ENCODE assay signal across 8 cellular contexts in genomic region chr12:40622246-40622838, GRCh38.
DNase-seq lines count a peak whose midpoint lies in the region; ATAC-seq, FAIRE-seq and TF ChIP-seq lines count a peak whose summit lies in the region.

No MANE protein-coding gene starts in this region.

- POLR2A ChIA-PET in MCF 10A (lab: Yijun Ruan, JAX), result no interaction called here

- H3K4me3 Mint-ChIP-seq in activated T-cell treated with anti-CD3 and anti-CD28 coated beads, Interleukin-2, amount 50 U/mL, for 72 hours, result no peak overlapping the region
- H3K4me3 Mint-ChIP-seq in MCF 10A (ENCODE audit: unreplicated experiment), result no peak overlapping the region

- CTCF ChIA-PET in MCF 10A (lab: Yijun Ruan, JAX), result interaction anchor here (0.6 to 2.6 kb wide), 12 partner anchors 7 to 699 kb away, joined by 3 to 25 read pairs (median 3); no protein-coding TSS in a partner anchor

- no peak overlapping the region for H3K4me2 ChIP-seq in keratinocyte (ENCODE audit: control insufficient read depth, extremely low read depth, insufficient read depth, low read depth, low read length)

- peak; percentile 66 for FAIRE-seq in keratinocyte (lab: Jason Lieb, UNC)

- no TSS peak for BruUV-seq in MCF 10A (replicated peaks; lab: Mats Ljungman, UMichigan)

- TF ChIP-seq CTCF in MCF 10A (IDR thresholded peaks at IDR 0.05; ENCODE audit: unreplicated experiment) (peak; percentile 71), keratinocyte (optimal IDR thresholded peaks at IDR 0.05 in 1 of 3, IDR thresholded peaks at IDR 0.05 in 1 of 3, conservative IDR thresholded peaks at IDR 0.05 in 1 of 3; ENCODE audit: extremely low read depth in 1 of 3, insufficient read depth in 2 of 3, low read length in 3 of 3) (peak; percentile 55 to 68 (median 68))

- H3K9me3 ChIP-seq in keratinocyte (ENCODE audit: control insufficient read depth, low read depth, low read length), result no peaks in the 10 kb centered on the region

- H3K9me1 ChIP-seq in keratinocyte (ENCODE audit: control insufficient read depth, extremely low read depth, insufficient read depth, low read length), result no peaks in the 10 kb centered on the region

- DNase-seq in activated T-cell treated with anti-CD3 and anti-CD28 coated beads, Interleukin-2, amount 50 U/mL, for 72 hours, result peak; percentile 9 to 15
- DNase-seq in activated T-cell treated with anti-CD3 and anti-CD28 coated beads, Interleukin-2, amount 50 U/mL, for 1 hour, result no peak
- DNase-seq in NCI-H69 (lab: John Stamatoyannopoulos, UW), result peak; percentile 79
- DNase-seq in MCF 10A (ENCODE audit: unreplicated experiment), result peak; percentile 62
- DNase-seq in keratinocyte (ENCODE audit: low read depth, low spot score), result no peak
- DNase-seq in stimulated activated CD4-positive, alpha-beta T cell treated with anti-CD3 and anti-CD28 coated beads, Interleukin-4, amount 100 ng/mL, for 24 hours, result peak; percentile 13
- no peak for DNase-seq in NCI-H1436 treated with DMSO at 0.1 percent for 48 hours (lab: John Stamatoyannopoulos, UW)

- no peak overlapping the region for H3K27ac ChIP-seq in keratinocyte (ENCODE audit: control insufficient read depth, insufficient read depth, low read length)

- no peaks in the 10 kb centered on the region for H3K27me3 ChIP-seq in keratinocyte (ENCODE audit: control insufficient read depth, extremely low read depth, insufficient read depth, low read length)

- no peaks in the 10 kb centered on the region for H3K4me1 ChIP-seq in keratinocyte (ENCODE audit: control insufficient read depth, extremely low read depth, insufficient read depth, low read length)

- no peaks in the 10 kb centered on the region for H3K9me3 Mint-ChIP-seq in activated T-cell treated with anti-CD3 and anti-CD28 coated beads, Interleukin-2, amount 50 U/mL, for 72 hours
- no peaks in the 10 kb centered on the region for H3K9me3 Mint-ChIP-seq in MCF 10A (ENCODE audit: unreplicated experiment)

- intact Hi-C loops in MCF 10A (cut with micrococcal nuclease), result loop anchor here (1.0 kb wide), 1 partner anchor 299 kb away; no protein-coding TSS in a partner anchor

- no peak overlapping the region for H3K9ac ChIP-seq in keratinocyte (ENCODE audit: control insufficient read depth, extremely low read depth, insufficient read depth, low read length)

- no peak overlapping the region for H2AFZ ChIP-seq in keratinocyte (ENCODE audit: control insufficient read depth, low read length)

- no peaks in the 10 kb centered on the region for H4K20me1 ChIP-seq in keratinocyte (ENCODE audit: control insufficient read depth, extremely low read depth, insufficient read depth, low read length)

- ATAC-seq in activated T-cell treated with anti-CD3 and anti-CD28 coated beads, Interleukin-2, amount 50 U/mL, for 72 hours (replicated peaks in 1 of 2), result no peak
- ATAC-seq in HG03139 (IDR thresholded peaks at IDR 0.05; ENCODE audit: unreplicated experiment), result peak; percentile 61

- no peaks in the 10 kb centered on the region for H3K36me3 Mint-ChIP-seq in activated T-cell treated with anti-CD3 and anti-CD28 coated beads, Interleukin-2, amount 50 U/mL, for 72 hours (ENCODE audit: insufficient read depth in 2 of 2)
- H3K36me3 Mint-ChIP-seq in MCF 10A (ENCODE audit: insufficient read depth, unreplicated experiment), result no peaks in the 10 kb centered on the region

- no peaks in the 10 kb centered on the region for H3K79me2 ChIP-seq in keratinocyte (ENCODE audit: control insufficient read depth, insufficient read depth, low read length)

- H3K4me3 ChIP-seq in keratinocyte (ENCODE audit: control insufficient read depth in 2 of 3, extremely low read depth in 1 of 3, insufficient read depth in 2 of 3, low read depth in 1 of 3, low read length in 3 of 3), result no peak overlapping the region

- no peaks in the 10 kb centered on the region for H3K36me3 ChIP-seq in keratinocyte (ENCODE audit: control insufficient read depth in 2 of 2, extremely low read depth in 1 of 2, insufficient read depth in 2 of 2, low read length in 2 of 2)

- no peaks in the 10 kb centered on the region for H3K27me3 Mint-ChIP-seq in activated T-cell treated with anti-CD3 and anti-CD28 coated beads, Interleukin-2, amount 50 U/mL, for 72 hours (ENCODE audit: low read depth)
- H3K27me3 Mint-ChIP-seq in MCF 10A (ENCODE audit: insufficient read depth, unreplicated experiment), result peaks cover 17% of the 10 kb centered on the region

- H3K4me1 Mint-ChIP-seq in activated T-cell treated with anti-CD3 and anti-CD28 coated beads, Interleukin-2, amount 50 U/mL, for 72 hours (ENCODE audit: low read depth), result no peaks in the 10 kb centered on the region
- H3K4me1 Mint-ChIP-seq in MCF 10A (ENCODE audit: insufficient read depth, unreplicated experiment), result no peaks in the 10 kb centered on the region

- H3K27ac Mint-ChIP-seq in activated T-cell treated with anti-CD3 and anti-CD28 coated beads, Interleukin-2, amount 50 U/mL, for 72 hours, result no peak overlapping the region
- no peak overlapping the region for H3K27ac Mint-ChIP-seq in MCF 10A (ENCODE audit: low read depth, unreplicated experiment)

- dilution Hi-C loops in keratinocyte (cut with MboI; ENCODE audit: extremely low pct_ligation_motif_present, low sequenced_read_pairs), result no loop called here

Comparison
In these comparisons a context has a peak if more than half of its experiments do, and no peak if none do; other contexts are left out.
1. DNase-seq: peak in activated T-cell treated with anti-CD3 and anti-CD28 coated beads, Interleukin-2, amount 50 U/mL, for 72 hours (2 of 2), NCI-H69 (single experiment), MCF 10A (single experiment) and stimulated activated CD4-positive, alpha-beta T cell treated with anti-CD3 and anti-CD28 coated beads, Interleukin-4, amount 100 ng/mL, for 24 hours (single experiment); none in activated T-cell treated with anti-CD3 and anti-CD28 coated beads, Interleukin-2, amount 50 U/mL, for 1 hour (single experiment), keratinocyte (single experiment) and NCI-H1436 treated with DMSO at 0.1 percent for 48 hours (single experiment).